Comparison of ENCODE assay signal across 22 cellular contexts in the genomic region with DNA sequence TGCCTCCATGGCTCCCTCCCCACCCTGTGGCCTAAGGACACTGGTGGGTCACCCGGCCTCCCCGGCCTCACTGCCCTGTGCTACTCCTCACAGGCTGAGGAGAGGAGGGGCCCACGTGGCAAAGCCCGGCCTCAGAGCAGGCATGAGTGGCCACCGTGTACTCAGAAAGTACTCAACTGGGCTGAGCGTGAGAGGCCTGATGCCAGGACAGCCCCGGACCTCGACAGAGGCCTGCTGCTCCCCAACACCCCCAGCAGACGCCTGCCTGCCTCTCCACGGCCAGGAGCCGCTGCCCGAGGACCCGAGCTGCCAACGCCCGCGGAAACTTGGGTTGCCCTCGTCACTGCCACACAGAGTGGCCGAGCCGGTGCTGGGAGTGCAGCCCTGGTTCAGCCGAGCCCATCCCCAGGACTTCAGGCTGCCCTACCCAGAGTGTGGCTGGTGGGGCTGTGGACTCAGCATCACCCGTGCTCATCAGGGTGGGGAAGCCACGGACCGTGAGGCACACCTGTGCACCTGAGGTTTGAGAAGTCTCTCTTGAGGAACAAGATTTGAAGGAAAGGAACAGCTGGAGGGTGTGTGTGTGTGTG.
"Had no signal": no experiment of that assay in that cellular context is flagged by ENCODE, and none has a peak within 500 bp of the region (broad histone marks: within the 10 kb centered on the region; RNA-seq: fewer than 3 reads in every experiment).

No MANE protein-coding gene starts in this region.

- H3K27ac ChIP-seq: right atrium auricular region, thoracic aorta had no signal

- H3K9me3 ChIP-seq: heart right ventricle, ovary, right atrium auricular region, thoracic aorta had no signal

- H3K36me3 ChIP-seq: heart right ventricle, ovary, right atrium auricular region, stomach, thoracic aorta had no signal

- H3K27me3 ChIP-seq: heart right ventricle, ovary, right atrium auricular region, stomach had no signal

- H3K4me3 ChIP-seq: heart right ventricle, ovary, right atrium auricular region, stomach, thoracic aorta had no signal

- FAIRE-seq: endometrium, frontal cortex, islet of Langerhans, urothelium cell line had no signal

- DNase-seq: cortex of kidney; effector memory CD4-positive, alpha-beta T cell; heart right ventricle; hypothalamus; left ventricle myocardium superior; naive thymus-derived CD4-positive, alpha-beta T cell; nephron progenitor cell; stimulated activated CD4-positive, alpha-beta T cell treated with anti-CD3 and anti-CD28 coated beads, Interleukin-15, amount 100 ng/mL, for 24 hours; stimulated activated CD4-positive, alpha-beta T cell treated with anti-CD3 and anti-CD28 coated beads, Interleukin-1b, Interleukin-23, amount 100 ng/mL, for 48 hours; stimulated activated CD4-positive, alpha-beta T cell treated with anti-CD3 and anti-CD28 coated beads, Interleukin-4, amount 100 ng/mL, for 24 hours; stimulated activated naive CD4-positive, alpha-beta T cell; stomach; substantia nigra; trophoblast cell had no signal

- ATAC-seq: esophagus mucosa; heart right ventricle; left ventricle myocardium superior; naive thymus-derived CD4-positive, alpha-beta T cell had no signal
